Comparison of ENCODE assay signal across 1 cellular context in genomic region chr19:29610574-29611271, GRCh38.
A peak's percentile ranks its signal among the peaks of the same experiment; 100 is the strongest.
TF ChIP-seq lines count a peak whose summit lies in the region.

No MANE protein-coding gene starts in this region.

TF ChIP-seq in H1, 55 proteins besides CTCF, POLR2A, EP300 and RAD21:
- TF ChIP-seq SAP30 (IDR thresholded peaks at IDR 0.05; ENCODE audit: insufficient read depth, insufficient replicate concordance, low read length) (no peak), SIN3A (conservative IDR thresholded peaks at IDR 0.05 in 1 of 2, IDR thresholded peaks at IDR 0.05 in 1 of 2; ENCODE audit: low read depth in 1 of 2, low read length in 2 of 2) (peak in 1 of 2 experiments; percentile 33; a peak in 1 of 4 replicates), BACH1 (IDR thresholded peaks at IDR 0.05; ENCODE audit: low read length) (peak; percentile 80), SUZ12 (IDR thresholded peaks at IDR 0.05; ENCODE audit: low read length) (no peak), MAFK (IDR thresholded peaks at IDR 0.05; ENCODE audit: low read depth, low read length) (peak; percentile 82; the same call in 1 of the 2 replicates), RBBP5 (IDR thresholded peaks at IDR 0.05; ENCODE audit: borderline replicate concordance, low read depth, low read length) (no peak), RFX5 (IDR thresholded peaks at IDR 0.05; ENCODE audit: borderline replicate concordance, low read depth, low read length) (no peak), CREB1 (IDR thresholded peaks at IDR 0.05) (peak; percentile 43; the same call in 1 of the 2 replicates), SP2 (IDR thresholded peaks at IDR 0.05; ENCODE audit: low read length) (no peak), MAX (IDR thresholded peaks at IDR 0.05) (peak; percentile 32; the same call in 1 of the 2 replicates), E2F6 (IDR thresholded peaks at IDR 0.05) (no peak), ASH2L (IDR thresholded peaks at IDR 0.05; ENCODE audit: low read length) (peak; percentile 46), KDM1A (IDR thresholded peaks at IDR 0.05; ENCODE audit: borderline replicate concordance, low read length) (no peak), TAF1 (IDR thresholded peaks at IDR 0.05; ENCODE audit: low read depth, low read length) (no peak), POU5F1 (IDR thresholded peaks at IDR 0.05; ENCODE audit: low read depth, low read length) (no peak), PHF8 (conservative IDR thresholded peaks at IDR 0.05; ENCODE audit: low read depth, low read length) (no peak), EGR1 (IDR thresholded peaks at IDR 0.05; ENCODE audit: borderline replicate concordance, low read depth, low read length) (no peak), TBP (IDR thresholded peaks at IDR 0.05; ENCODE audit: low read depth, low read length) (no peak)
